1 cellular context compared by ENCODE assay signal in genomic region chr16:28062261-28063046, GRCh38.
TF ChIP-seq lines count a peak whose summit lies in the region.

No MANE protein-coding gene starts in this region.

TF ChIP-seq in H1, 55 proteins besides CTCF, POLR2A, EP300 and RAD21 (continued from another document):
- no peak for TF ChIP-seq HDAC6 (IDR thresholded peaks at IDR 0.05; ENCODE audit: low read depth, low read length)
